7 cellular contexts compared by ENCODE assay signal in the genomic region with DNA sequence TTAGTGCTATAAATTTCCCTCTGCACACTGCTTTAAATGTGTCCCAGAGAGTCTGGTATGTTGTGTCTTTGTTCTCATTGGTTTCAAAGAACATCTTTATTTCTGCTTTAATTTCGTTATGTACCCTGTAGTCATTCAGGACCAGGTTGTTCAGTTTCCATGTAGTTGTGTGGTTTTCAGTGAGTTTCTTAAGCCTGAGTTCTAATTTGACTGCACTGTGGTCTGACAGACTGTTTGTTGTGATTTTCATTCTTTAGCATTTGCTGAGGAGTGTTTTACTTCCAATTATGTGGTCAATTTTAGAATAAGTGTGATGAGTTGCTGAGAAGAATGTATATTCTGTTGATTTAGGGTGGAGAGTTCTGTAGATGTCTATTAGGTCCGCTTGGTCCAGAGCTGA.
DNase-seq lines count a peak whose midpoint lies in the region; ATAC-seq lines count a peak whose summit lies in the region.
"Not testable (repeated sequence)": the region's sequence is repeated elsewhere in the genome, so short reads cannot be mapped to it uniquely, and the experiment has no call there.

No MANE protein-coding gene starts in this region.

- ATAC-seq in activated T-cell treated with anti-CD3 and anti-CD28 coated beads, Interleukin-2, amount 50 U/mL, for 72 hours (replicated peaks in 1 of 2); activated naive CD8-positive, alpha-beta T cell treated with anti-CD3 and anti-CD28 coated beads, Interleukin-2, amount 50 U/mL, for 24 hours; memory B cell (ENCODE audit: low read depth); stimulated activated naive B cell treated with anti-CD40 and anti-IgM and Interleukin-4, amounts not matched to agents 10 μg/mL and 1 μg/mL and 100 μg/mL, for 72 hours (replicated peaks): not testable (repeated sequence)

- peaks cover 15% of the 10 kb centered on the region for H3K36me3 Mint-ChIP-seq in T-helper 2 cell treated with Interferon-gamma antibody and Interleukin-4, amounts not matched to agents 5 μg/mL and 100 μg/mL, for 36 hours (ENCODE audit: low read depth)
- H3K36me3 Mint-ChIP-seq in activated CD4-positive, alpha-beta memory T cell treated with anti-CD3 and anti-CD28 coated beads for 36 hours; activated T-cell treated with anti-CD3 and anti-CD28 coated beads, Interleukin-2, amount 50 U/mL, for 72 hours (ENCODE audit: insufficient read depth in 2 of 2); activated naive CD8-positive, alpha-beta T cell treated with anti-CD3 and anti-CD28 coated beads, Interleukin-2, amount 50 U/mL, for 24 hours (ENCODE audit: low read depth); memory B cell; stimulated activated naive B cell treated with anti-CD40 and anti-IgM and Interleukin-4, amounts not matched to agents 10 μg/mL and 1 μg/mL and 100 μg/mL, for 72 hours: not testable (repeated sequence)
- peaks cover 16% of the 10 kb centered on the region for H3K36me3 Mint-ChIP-seq in activated T-helper 2 cell treated with anti-CD3 and anti-CD28 coated beads, Interferon-gamma antibody, Interleukin-2, Interleukin-4, amounts not matched to agents 10 μg/mL and 5 μg/mL and 100 μg/mL, durations not matched to agents 14 hours and 24 hours and 36 hours (ENCODE audit: low read depth)

- H3K9me3 Mint-ChIP-seq in T-helper 2 cell treated with Interferon-gamma antibody and Interleukin-4, amounts not matched to agents 5 μg/mL and 100 μg/mL, for 36 hours: peaks cover 15% of the 10 kb centered on the region
- H3K9me3 Mint-ChIP-seq in activated CD4-positive, alpha-beta memory T cell treated with anti-CD3 and anti-CD28 coated beads for 36 hours; activated T-cell treated with anti-CD3 and anti-CD28 coated beads, Interleukin-2, amount 50 U/mL, for 72 hours; activated T-helper 2 cell treated with anti-CD3 and anti-CD28 coated beads, Interferon-gamma antibody, Interleukin-2, Interleukin-4, amounts not matched to agents 10 μg/mL and 5 μg/mL and 100 μg/mL, durations not matched to agents 14 hours and 24 hours and 36 hours; activated naive CD8-positive, alpha-beta T cell treated with anti-CD3 and anti-CD28 coated beads, Interleukin-2, amount 50 U/mL, for 24 hours; memory B cell; stimulated activated naive B cell treated with anti-CD40 and anti-IgM and Interleukin-4, amounts not matched to agents 10 μg/mL and 1 μg/mL and 100 μg/mL, for 72 hours: not testable (repeated sequence)

- H3K4me3 Mint-ChIP-seq in T-helper 2 cell treated with Interferon-gamma antibody and Interleukin-4, amounts not matched to agents 5 μg/mL and 100 μg/mL, for 36 hours; activated CD4-positive, alpha-beta memory T cell treated with anti-CD3 and anti-CD28 coated beads for 36 hours; activated naive CD8-positive, alpha-beta T cell treated with anti-CD3 and anti-CD28 coated beads, Interleukin-2, amount 50 U/mL, for 24 hours; memory B cell; stimulated activated naive B cell treated with anti-CD40 and anti-IgM and Interleukin-4, amounts not matched to agents 10 μg/mL and 1 μg/mL and 100 μg/mL, for 72 hours: not testable (repeated sequence)
- peak overlapping the region; percentile 44 to 88 for H3K4me3 Mint-ChIP-seq in activated T-cell treated with anti-CD3 and anti-CD28 coated beads, Interleukin-2, amount 50 U/mL, for 72 hours
- peak overlapping the region; percentile 3 for H3K4me3 Mint-ChIP-seq in activated T-helper 2 cell treated with anti-CD3 and anti-CD28 coated beads, Interferon-gamma antibody, Interleukin-2, Interleukin-4, amounts not matched to agents 10 μg/mL and 5 μg/mL and 100 μg/mL, durations not matched to agents 14 hours and 24 hours and 36 hours (ENCODE audit: low read depth)

- POLR2A ChIA-PET in activated CD4-positive, alpha-beta memory T cell treated with anti-CD3 and anti-CD28 coated beads for 36 hours (lab: Charles Lee): not testable (repeated sequence)

- H3K27me3 Mint-ChIP-seq in T-helper 2 cell treated with Interferon-gamma antibody and Interleukin-4, amounts not matched to agents 5 μg/mL and 100 μg/mL, for 36 hours (ENCODE audit: low read depth); activated CD4-positive, alpha-beta memory T cell treated with anti-CD3 and anti-CD28 coated beads for 36 hours; activated T-cell treated with anti-CD3 and anti-CD28 coated beads, Interleukin-2, amount 50 U/mL, for 72 hours (ENCODE audit: low read depth); activated T-helper 2 cell treated with anti-CD3 and anti-CD28 coated beads, Interferon-gamma antibody, Interleukin-2, Interleukin-4, amounts not matched to agents 10 μg/mL and 5 μg/mL and 100 μg/mL, durations not matched to agents 14 hours and 24 hours and 36 hours (ENCODE audit: low read depth); activated naive CD8-positive, alpha-beta T cell treated with anti-CD3 and anti-CD28 coated beads, Interleukin-2, amount 50 U/mL, for 24 hours; memory B cell; stimulated activated naive B cell treated with anti-CD40 and anti-IgM and Interleukin-4, amounts not matched to agents 10 μg/mL and 1 μg/mL and 100 μg/mL, for 72 hours: not testable (repeated sequence)

- H3K4me1 Mint-ChIP-seq in T-helper 2 cell treated with Interferon-gamma antibody and Interleukin-4, amounts not matched to agents 5 μg/mL and 100 μg/mL, for 36 hours (ENCODE audit: low read depth): peaks cover 29% of the 10 kb centered on the region
- H3K4me1 Mint-ChIP-seq in activated CD4-positive, alpha-beta memory T cell treated with anti-CD3 and anti-CD28 coated beads for 36 hours (ENCODE audit: low read depth): peaks cover 22% of the 10 kb centered on the region
- H3K4me1 Mint-ChIP-seq in activated T-cell treated with anti-CD3 and anti-CD28 coated beads, Interleukin-2, amount 50 U/mL, for 72 hours (ENCODE audit: low read depth): peaks cover 24% of the 10 kb centered on the region
- peaks cover 37% of the 10 kb centered on the region for H3K4me1 Mint-ChIP-seq in activated T-helper 2 cell treated with anti-CD3 and anti-CD28 coated beads, Interferon-gamma antibody, Interleukin-2, Interleukin-4, amounts not matched to agents 10 μg/mL and 5 μg/mL and 100 μg/mL, durations not matched to agents 14 hours and 24 hours and 36 hours (ENCODE audit: low read depth)
- peaks cover 17% of the 10 kb centered on the region for H3K4me1 Mint-ChIP-seq in activated naive CD8-positive, alpha-beta T cell treated with anti-CD3 and anti-CD28 coated beads, Interleukin-2, amount 50 U/mL, for 24 hours
- not testable (repeated sequence) for H3K4me1 Mint-ChIP-seq in memory B cell; stimulated activated naive B cell treated with anti-CD40 and anti-IgM and Interleukin-4, amounts not matched to agents 10 μg/mL and 1 μg/mL and 100 μg/mL, for 72 hours

- peak overlapping the region; percentile 55 for H3K27ac Mint-ChIP-seq in T-helper 2 cell treated with Interferon-gamma antibody and Interleukin-4, amounts not matched to agents 5 μg/mL and 100 μg/mL, for 36 hours
- H3K27ac Mint-ChIP-seq in activated CD4-positive, alpha-beta memory T cell treated with anti-CD3 and anti-CD28 coated beads for 36 hours: peak overlapping the region; percentile 28
- peak overlapping the region; percentile 99 for H3K27ac Mint-ChIP-seq in activated T-cell treated with anti-CD3 and anti-CD28 coated beads, Interleukin-2, amount 50 U/mL, for 72 hours
- H3K27ac Mint-ChIP-seq in activated T-helper 2 cell treated with anti-CD3 and anti-CD28 coated beads, Interferon-gamma antibody, Interleukin-2, Interleukin-4, amounts not matched to agents 10 μg/mL and 5 μg/mL and 100 μg/mL, durations not matched to agents 14 hours and 24 hours and 36 hours: peak overlapping the region; percentile 76
- peak overlapping the region; percentile 20 for H3K27ac Mint-ChIP-seq in activated naive CD8-positive, alpha-beta T cell treated with anti-CD3 and anti-CD28 coated beads, Interleukin-2, amount 50 U/mL, for 24 hours
- H3K27ac Mint-ChIP-seq in memory B cell: peak overlapping the region; percentile 6
- H3K27ac Mint-ChIP-seq in stimulated activated naive B cell treated with anti-CD40 and anti-IgM and Interleukin-4, amounts not matched to agents 10 μg/mL and 1 μg/mL and 100 μg/mL, for 72 hours: peak overlapping the region; percentile 68

- DNase-seq in T-helper 2 cell treated with Interferon-gamma antibody and Interleukin-4, amounts not matched to agents 5 μg/mL and 100 μg/mL, for 36 hours (ENCODE audit: low spot score); activated CD4-positive, alpha-beta memory T cell treated with anti-CD3 and anti-CD28 coated beads for 36 hours; activated T-cell treated with anti-CD3 and anti-CD28 coated beads, Interleukin-2, amount 50 U/mL, for 72 hours; activated T-helper 2 cell treated with anti-CD3 and anti-CD28 coated beads, Interferon-gamma antibody, Interleukin-2, Interleukin-4, amounts not matched to agents 10 μg/mL and 5 μg/mL and 100 μg/mL, durations not matched to agents 14 hours and 24 hours and 36 hours (ENCODE audit: low spot score); activated naive CD8-positive, alpha-beta T cell treated with anti-CD3 and anti-CD28 coated beads, Interleukin-2, amount 50 U/mL, for 24 hours; memory B cell (ENCODE audit: low spot score in 2 of 2); stimulated activated naive B cell treated with anti-CD40 and anti-IgM and Interleukin-4, amounts not matched to agents 10 μg/mL and 1 μg/mL and 100 μg/mL, for 72 hours: not testable (repeated sequence)

- intact Hi-C loops in activated CD4-positive, alpha-beta memory T cell treated with anti-CD3 and anti-CD28 coated beads for 36 hours (cut with micrococcal nuclease); activated T-helper 2 cell treated with anti-CD3 and anti-CD28 coated beads, Interferon-gamma antibody, Interleukin-2, Interleukin-4, amounts not matched to agents 10 μg/mL and 5 μg/mL and 100 μg/mL, durations not matched to agents 14 hours and 24 hours and 36 hours (cut with micrococcal nuclease): not testable (repeated sequence)

- CTCF ChIA-PET in activated CD4-positive, alpha-beta memory T cell treated with anti-CD3 and anti-CD28 coated beads for 36 hours (lab: Charles Lee): not testable (repeated sequence)

Comparison
In these comparisons a context has a peak if more than half of its experiments do, and no peak if none do; other contexts are left out.
1. H3K27ac Mint-ChIP-seq: peak in every context shown above with its lines; median percentile 99 in activated T-cell treated with anti-CD3 and anti-CD28 coated beads, Interleukin-2, amount 50 U/mL, for 72 hours; 76 in activated T-helper 2 cell treated with anti-CD3 and anti-CD28 coated beads, Interferon-gamma antibody, Interleukin-2, Interleukin-4, amounts not matched to agents 10 μg/mL and 5 μg/mL and 100 μg/mL, durations not matched to agents 14 hours and 24 hours and 36 hours; 68 in stimulated activated naive B cell treated with anti-CD40 and anti-IgM and Interleukin-4, amounts not matched to agents 10 μg/mL and 1 μg/mL and 100 μg/mL, for 72 hours; 55 in T-helper 2 cell treated with Interferon-gamma antibody and Interleukin-4, amounts not matched to agents 5 μg/mL and 100 μg/mL, for 36 hours; 28 in activated CD4-positive, alpha-beta memory T cell treated with anti-CD3 and anti-CD28 coated beads for 36 hours; 20 in activated naive CD8-positive, alpha-beta T cell treated with anti-CD3 and anti-CD28 coated beads, Interleukin-2, amount 50 U/mL, for 24 hours; 6 in memory B cell.